4 cellular contexts compared by ENCODE assay signal in the genomic region with DNA sequence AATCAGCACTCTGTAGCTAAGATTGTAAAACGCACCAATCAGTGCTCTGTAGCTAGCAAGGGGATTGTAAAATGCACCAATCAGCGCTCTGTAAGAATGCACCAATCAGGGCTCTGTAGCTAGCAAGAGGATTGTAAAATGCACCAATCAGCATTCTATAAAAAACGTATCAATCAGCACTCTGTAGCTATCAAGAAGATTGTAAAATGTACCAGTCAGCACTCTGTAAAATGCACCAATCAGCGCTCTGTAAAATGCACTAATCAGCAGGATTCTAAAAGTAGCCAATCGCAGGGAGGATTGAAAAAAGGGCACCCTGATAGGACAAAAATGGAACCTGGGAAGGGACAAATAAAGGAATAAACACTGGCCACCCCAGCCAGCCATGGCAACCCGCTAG.
DNase-seq lines count a peak whose midpoint lies in the region; ATAC-seq, FAIRE-seq and TF ChIP-seq lines count a peak whose summit lies in the region.
"Not testable (repeated sequence)": the region's sequence is repeated elsewhere in the genome, so short reads cannot be mapped to it uniquely, and the experiment has no call there.

No MANE protein-coding gene starts in this region.

- H2BK5ac ChIP-seq in IMR-90 (ENCODE audit: low read depth, low read length, poor library complexity, severe bottlenecking): not testable (repeated sequence)

- H4K20me1 ChIP-seq in IMR-90 (ENCODE audit: insufficient read depth, low read length); K562 (replicated peaks; ENCODE audit: control insufficient read depth, insufficient read depth, low read length); HepG2 (ENCODE audit: insufficient read depth, low read length): not testable (repeated sequence)

- TF ChIP-seq CTCF in A549 (IDR thresholded peaks at IDR 0.05); IMR-90 (conservative IDR thresholded peaks at IDR 0.05; ENCODE audit: low read depth, low read length); K562 (IDR thresholded peaks at IDR 0.05 in 2 of 3, conservative IDR thresholded peaks at IDR 0.05 in 1 of 3; ENCODE audit: insufficient read depth in 2 of 3, low read depth in 1 of 3, low read length in 3 of 3); HepG2 (CRISPR knock-in tag; IDR thresholded peaks at IDR 0.05): not testable (repeated sequence)

- not testable (repeated sequence) for H2BK120ac ChIP-seq in IMR-90 (ENCODE audit: low read depth, low read length)

- not testable (repeated sequence) for H3K27me3 ChIP-seq in IMR-90 (ENCODE audit: control insufficient read depth, insufficient read depth, low read length); K562 (ENCODE audit: control insufficient read depth in 2 of 2, insufficient read depth in 2 of 2, low read length in 2 of 2)
- peaks cover 0 to 12% of the 10 kb centered on the region in 2 experiments; a peak in 1 of 5 replicates for H3K27me3 ChIP-seq in HepG2 (ENCODE audit: control insufficient read depth in 1 of 2, insufficient read depth in 2 of 2, low read length in 2 of 2)

- not testable (repeated sequence) for H3K4ac ChIP-seq in IMR-90 (ENCODE audit: low read depth, low read length)

- not testable (repeated sequence) for TF ChIP-seq EP300 in A549 (IDR thresholded peaks at IDR 0.05); K562 (IDR thresholded peaks at IDR 0.05; ENCODE audit: low read length); HepG2 (IDR thresholded peaks at IDR 0.05; ENCODE audit: low read depth in 2 of 2, low read length in 2 of 2); HepG2 (CRISPR knock-in tag; IDR thresholded peaks at IDR 0.05; ENCODE audit: borderline replicate concordance)

- not testable (repeated sequence) for TF ChIP-seq POLR2A in A549 (IDR thresholded peaks at IDR 0.05; ENCODE audit: low read length); IMR-90 (IDR thresholded peaks at IDR 0.05; ENCODE audit: low read depth, low read length); K562 (conservative IDR thresholded peaks at IDR 0.05); HepG2 (IDR thresholded peaks at IDR 0.05; ENCODE audit: insufficient read depth in 1 of 2, low read depth in 2 of 2, low read length in 2 of 2)

- ATAC-seq in A549; IMR-90 (ENCODE audit: low read depth); K562; HepG2: not testable (repeated sequence)

- H3K23ac ChIP-seq in IMR-90 (ENCODE audit: low read depth, low read length): not testable (repeated sequence)

- H3K4me1 ChIP-seq in A549; IMR-90 (ENCODE audit: control insufficient read depth, insufficient read depth, low read length); K562 (replicated peaks in 1 of 2; ENCODE audit: control insufficient read depth in 2 of 2, insufficient read depth in 2 of 2, low read length in 2 of 2); HepG2 (ENCODE audit: insufficient read depth, low read length): not testable (repeated sequence)

- not testable (repeated sequence) for H3K56ac ChIP-seq in IMR-90 (ENCODE audit: extremely low read depth, insufficient read depth, low read length)

- POLR2A ChIA-PET in A549 (lab: Yijun Ruan, JAX); IMR-90 (lab: Charles Lee; ENCODE audit: unreplicated experiment); K562 (lab: Yijun Ruan, JAX); HepG2 (lab: Yijun Ruan, JAX): not testable (repeated sequence)

- H3K4me3 ChIP-seq in A549; IMR-90 (ENCODE audit: insufficient read depth, low read depth, low read length); K562; HepG2 (replicated peaks in 1 of 3; ENCODE audit: insufficient read depth in 1 of 3, low read depth in 2 of 3, low read length in 3 of 3): not testable (repeated sequence)

- not testable (repeated sequence) for H3K14ac ChIP-seq in IMR-90 (replicated peaks; ENCODE audit: low read depth, low read length)

- not testable (repeated sequence) for H3K27ac ChIP-seq in A549; IMR-90 (ENCODE audit: insufficient read depth, low read length); K562 (ENCODE audit: extremely low read depth, low read depth, low read length); HepG2 (ENCODE audit: extremely low read length, insufficient read depth, low read length)

- H4K5ac ChIP-seq in IMR-90 (ENCODE audit: low read depth, low read length): not testable (repeated sequence)

- not testable (repeated sequence) for H3K79me2 ChIP-seq in K562 (ENCODE audit: control insufficient read depth, insufficient read depth, low read length); HepG2 (ENCODE audit: insufficient read depth, low read length)

- in situ Hi-C loops in IMR-90 (cut with MboI; ENCODE audit: low sequenced_read_pairs); K562 (cut with MboI); HepG2 (cut with HindIII; ENCODE audit: extremely low pct_ligation_motif_present, low pct_unique_long_range_greater_than_20kb): not testable (repeated sequence)

- H3K9ac ChIP-seq in IMR-90 (ENCODE audit: low read depth, low read length); K562 (ENCODE audit: insufficient read depth in 1 of 2, low read depth in 2 of 2, low read length in 2 of 2); HepG2 (ENCODE audit: insufficient read depth, low read depth, low read length): not testable (repeated sequence)

- CTCF ChIA-PET in A549 (lab: Yijun Ruan, JAX); IMR-90 (lab: Yijun Ruan, JAX); K562 (lab: Yijun Ruan, JAX; ENCODE audit: low intra/inter-chr PET ratio); HepG2 (lab: Yijun Ruan, JAX; ENCODE audit: low intra/inter-chr PET ratio, low total read pairs): not testable (repeated sequence)

- not testable (repeated sequence) for H2BK20ac ChIP-seq in IMR-90 (ENCODE audit: low read depth, low read length)

- not testable (repeated sequence) for BruUV-seq in IMR-90 (replicated peaks; lab: Mats Ljungman, UMichigan); K562 (replicated peaks; lab: Mats Ljungman, UMichigan); HepG2 (replicated peaks; lab: Mats Ljungman, UMichigan)

- not testable (repeated sequence) for H2AK9ac ChIP-seq in IMR-90 (replicated peaks; ENCODE audit: low read depth, low read length, poor library complexity)

- not testable (repeated sequence) for H4K91ac ChIP-seq in IMR-90 (ENCODE audit: insufficient read depth, low read depth, low read length)

- H3K18ac ChIP-seq in IMR-90 (ENCODE audit: low read depth, low read length): not testable (repeated sequence)

- intact Hi-C loops in IMR-90 (cut with micrococcal nuclease); K562 (cut with micrococcal nuclease); HepG2 (cut with micrococcal nuclease; ENCODE audit: unreplicated experiment): not testable (repeated sequence)

- not testable (repeated sequence) for H2AFZ ChIP-seq in IMR-90 (replicated peaks; ENCODE audit: low read length, poor library complexity); K562 (ENCODE audit: low read depth, low read length); HepG2 (ENCODE audit: low read length)

- FAIRE-seq in A549 (lab: Jason Lieb, UNC); K562 (lab: Jason Lieb, UNC); HepG2 (lab: Jason Lieb, UNC): not testable (repeated sequence)

- H3K4me2 ChIP-seq in A549; IMR-90 (ENCODE audit: low read depth, low read length); K562 (ENCODE audit: insufficient read depth, low read length); HepG2 (ENCODE audit: low read depth, low read length): not testable (repeated sequence)

- H3K9me1 ChIP-seq in IMR-90 (ENCODE audit: insufficient read depth, low read length); K562 (ENCODE audit: control insufficient read depth, insufficient read depth, low read length): not testable (repeated sequence)

- not testable (repeated sequence) for H2BK15ac ChIP-seq in IMR-90 (ENCODE audit: low read depth, low read length)

- H2AK5ac ChIP-seq in IMR-90 (ENCODE audit: low read depth, low read length): not testable (repeated sequence)

- not testable (repeated sequence) for TF ChIP-seq RAD21 in A549 (conservative IDR thresholded peaks at IDR 0.05 in 1 of 2, IDR thresholded peaks at IDR 0.05 in 1 of 2); IMR-90 (IDR thresholded peaks at IDR 0.05; ENCODE audit: low read length); K562 (CRISPR knock-in tag; conservative IDR thresholded peaks at IDR 0.05 in 1 of 2, IDR thresholded peaks at IDR 0.05 in 1 of 2); HepG2 (CRISPR knock-in tag; IDR thresholded peaks at IDR 0.05)

- 81% methylated on average over 6 of the region's 6 CpGs for WGBS in A549 (ENCODE audit: missing lambda C conversion rate)
- 77% methylated on average over 3 of the region's 6 CpGs; no CpG with 5 or more reads in 1 of the 2 experiments for WGBS in IMR-90 (ENCODE audit: extremely low coverage in 2 of 2, insufficient read length in 1 of 2), 2 experiments
- WGBS in K562 (ENCODE audit: insufficient coverage, low coverage, missing lambda C conversion rate): 4% methylated on average over 5 of the region's 6 CpGs
- 0% methylated on average over 5 of the region's 6 CpGs for WGBS in HepG2 (ENCODE audit: low lambda C conversion rate)

- not testable (repeated sequence) for H4K8ac ChIP-seq in IMR-90 (ENCODE audit: low read depth in 2 of 2, low read length in 2 of 2)

- not testable (repeated sequence) for DNase-seq in A549 (ENCODE audit: low read depth in 1 of 2, low spot score in 1 of 2); IMR-90; K562 (ENCODE audit: extremely low read depth in 1 of 4, low spot score in 3 of 4); HepG2 (ENCODE audit: low spot score)

- dilution Hi-C loops in IMR-90 (cut with HindIII; ENCODE audit: low sequenced_read_pairs, unreplicated experiment): not testable (repeated sequence)

- H3K36me3 ChIP-seq in IMR-90 (ENCODE audit: control insufficient read depth, insufficient read depth, low read length); K562 (ENCODE audit: control insufficient read depth, insufficient read depth, low read length); HepG2 (replicated peaks in 1 of 2; ENCODE audit: control insufficient read depth in 1 of 2, insufficient read depth in 2 of 2, low read length in 2 of 2): not testable (repeated sequence)

- not testable (repeated sequence) for H3K9me3 ChIP-seq in A549; IMR-90 (ENCODE audit: control insufficient read depth, insufficient read depth, low read length); K562 (replicated peaks; ENCODE audit: control insufficient read depth, insufficient read depth, low read depth, low read length); HepG2 (ENCODE audit: low read length)

- not testable (repeated sequence) for H3K79me1 ChIP-seq in IMR-90 (ENCODE audit: low read depth in 1 of 2, low read length in 2 of 2)
